In the genomic region with DNA sequence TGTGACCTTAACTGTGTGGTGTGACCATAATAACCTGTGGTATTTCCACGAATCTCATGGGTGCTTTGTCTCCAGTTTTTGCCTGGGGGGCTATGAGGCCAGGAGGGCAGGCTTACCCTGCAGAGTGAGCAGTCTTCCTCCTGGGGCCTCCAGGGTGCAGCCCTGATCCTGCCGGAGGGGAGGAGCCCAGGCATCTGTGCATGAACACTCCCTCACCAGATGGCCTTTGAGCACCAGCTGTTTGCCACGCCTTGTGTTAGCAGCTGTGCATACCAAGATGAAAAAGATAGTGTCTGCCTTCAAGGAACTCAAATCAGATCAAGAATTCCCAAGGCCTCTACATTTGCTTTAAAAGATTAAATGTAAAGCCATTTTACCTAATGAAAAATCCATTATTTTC, we compare ENCODE assay signal across 9 cellular contexts.
A peak's percentile ranks its signal among the peaks of the same experiment; 100 is the strongest.
DNase-seq lines count a peak whose midpoint lies in the region; ATAC-seq, FAIRE-seq and TF ChIP-seq lines count a peak whose summit lies in the region.
"Had no signal": no experiment of that assay in that cellular context is flagged by ENCODE, and none has a peak within 500 bp of the region (broad histone marks: within the 10 kb centered on the region; RNA-seq: fewer than 3 reads in every experiment).

No MANE protein-coding gene starts in this region.

- H2BK15ac ChIP-seq in IMR-90 (ENCODE audit: low read depth, low read length), result no peak overlapping the region

- no TSS peak for BruUV-seq in IMR-90 (replicated peaks; lab: Mats Ljungman, UMichigan)

- WGBS in IMR-90 (ENCODE audit: extremely low coverage in 2 of 2, insufficient read length in 1 of 2), 2 experiments, result 17% methylated on average over 1 of the region's 3 CpGs; no CpG with 5 or more reads in 1 of the 2 experiments
- 73 to 76% methylated on average over 3 of the region's 3 CpGs for WGBS in aorta, 2 donors

- no peak for DNase-seq in activated CD4-positive, alpha-beta T cell treated with anti-CD3 and anti-CD28 coated beads, Interleukin-2, amount 10 ng/mL, durations not matched to agents 24 days and 14 days
- no peak for DNase-seq in activated CD4-positive, alpha-beta T cell treated with anti-CD3 and anti-CD28 coated beads, Interleukin-2, amount 50 U/mL, for 48 hours
- DNase-seq in IMR-90 (peak; percentile 57), keratinocyte (ENCODE audit: low read depth, low spot score) (peak; percentile 54), NCI-H128 (lab: John Stamatoyannopoulos, UW; ENCODE audit: unreplicated experiment) (no peak), aorta (no peak)
- no peak for DNase-seq in activated CD8-positive, alpha-beta T cell treated with anti-CD3 and anti-CD28 coated beads, Interleukin-2, amount 10 ng/mL, durations not matched to agents 7 days and 5 days
- DNase-seq in stimulated activated CD4-positive, alpha-beta T cell treated with anti-CD3 and anti-CD28 coated beads, Interleukin-2, amount 100 ng/mL, for 48 hours, result no peak

- intact Hi-C loops in activated CD4-positive, alpha-beta T cell treated with anti-CD3 and anti-CD28 coated beads, Interleukin-2, amount 10 ng/mL, durations not matched to agents 24 days and 14 days (cut with micrococcal nuclease), result no loop called here
- intact Hi-C loops in IMR-90 (cut with micrococcal nuclease), result no loop called here
- intact Hi-C loops in aorta (cut with DNase I), result no loop called here

- H3K27ac ChIP-seq in IMR-90 (ENCODE audit: insufficient read depth, low read length) (no peak overlapping the region), keratinocyte (ENCODE audit: control insufficient read depth, insufficient read depth, low read length) (peak overlapping the region; percentile 16), aorta (ENCODE audit: low read depth in 1 of 2, low read length in 2 of 2) (no peak overlapping the region)

- POLR2A ChIA-PET in IMR-90 (lab: Charles Lee; ENCODE audit: unreplicated experiment), result no interaction called here
- POLR2A ChIA-PET in activated CD8-positive, alpha-beta T cell treated with anti-CD3 and anti-CD28 coated beads, Interleukin-2, amount 10 ng/mL, durations not matched to agents 7 days and 5 days (lab: Charles Lee), result interaction anchor here (1.9 kb wide), 1 partner anchor 29 kb away, joined by 6 read pairs; no protein-coding TSS in a partner anchor

- H4K8ac ChIP-seq in IMR-90 (ENCODE audit: low read depth in 2 of 2, low read length in 2 of 2), result no peak overlapping the region

- FAIRE-seq in keratinocyte (lab: Jason Lieb, UNC), result peak; percentile 76
- FAIRE-seq: islet of Langerhans had no signal

- no peak overlapping the region for H2BK120ac ChIP-seq in IMR-90 (ENCODE audit: low read depth, low read length)

- peaks cover 78% of the 10 kb centered on the region for H3K79me2 ChIP-seq in keratinocyte (ENCODE audit: control insufficient read depth, insufficient read depth, low read length)

- no peak for TF ChIP-seq RAD21 in IMR-90 (IDR thresholded peaks at IDR 0.05; ENCODE audit: low read length)

- H3K4me1 ChIP-seq in IMR-90 (ENCODE audit: control insufficient read depth, insufficient read depth, low read length), result peaks cover 14% of the 10 kb centered on the region
- H3K4me1 ChIP-seq in keratinocyte (ENCODE audit: control insufficient read depth, extremely low read depth, insufficient read depth, low read length), result peaks cover 56% of the 10 kb centered on the region
- H3K4me1 ChIP-seq in aorta (ENCODE audit: control insufficient read depth in 1 of 2, insufficient read depth in 2 of 2, low read length in 2 of 2), result peaks cover 2 to 3% of the 10 kb centered on the region in 2 donors

- H3K27me3 Mint-ChIP-seq in activated CD4-positive, alpha-beta T cell treated with anti-CD3 and anti-CD28 coated beads, Interleukin-2, amount 10 ng/mL, durations not matched to agents 24 days and 14 days, result no peaks in the 10 kb centered on the region
- no peaks in the 10 kb centered on the region for H3K27me3 Mint-ChIP-seq in activated CD8-positive, alpha-beta T cell treated with anti-CD3 and anti-CD28 coated beads, Interleukin-2, amount 10 ng/mL, durations not matched to agents 7 days and 5 days (ENCODE audit: low read depth)

- CTCF ChIA-PET in IMR-90 (lab: Yijun Ruan, JAX), result interaction anchor here (0.5 to 0.6 kb wide), 2 partner anchors 17 to 22 kb away, joined by 3 read pairs; no protein-coding TSS in a partner anchor
- CTCF ChIA-PET in activated CD8-positive, alpha-beta T cell treated with anti-CD3 and anti-CD28 coated beads, Interleukin-2, amount 10 ng/mL, durations not matched to agents 7 days and 5 days (lab: Charles Lee), result interaction anchor here (1.0 to 2.8 kb wide), 3 partner anchors 22 to 84 kb away, joined by 3 to 10 read pairs (median 8); no protein-coding TSS in a partner anchor

- no peak overlapping the region for H3K18ac ChIP-seq in IMR-90 (ENCODE audit: low read depth, low read length)

- in situ Hi-C loops in IMR-90 (cut with MboI; ENCODE audit: low sequenced_read_pairs), result no loop called here

- peaks cover 25 to 80% of the 10 kb centered on the region in 2 experiments for H3K79me1 ChIP-seq in IMR-90 (ENCODE audit: low read depth in 1 of 2, low read length in 2 of 2)

- H3K9me1 ChIP-seq in IMR-90 (ENCODE audit: insufficient read depth, low read length) (peaks cover 24% of the 10 kb centered on the region), keratinocyte (ENCODE audit: control insufficient read depth, extremely low read depth, insufficient read depth, low read length) (peaks cover 12% of the 10 kb centered on the region)

- no peak overlapping the region for H4K5ac ChIP-seq in IMR-90 (ENCODE audit: low read depth, low read length)

- H4K91ac ChIP-seq in IMR-90 (ENCODE audit: insufficient read depth, low read depth, low read length), result no peak overlapping the region

- H3K4me3 ChIP-seq in IMR-90 (ENCODE audit: insufficient read depth, low read depth, low read length) (no peak overlapping the region), keratinocyte (ENCODE audit: control insufficient read depth in 2 of 3, extremely low read depth in 1 of 3, insufficient read depth in 2 of 3, low read depth in 1 of 3, low read length in 3 of 3) (no peak overlapping the region), aorta (ENCODE audit: low read length in 2 of 2) (no peak overlapping the region)

- H3K9ac ChIP-seq in IMR-90 (ENCODE audit: low read depth, low read length) (no peak overlapping the region), keratinocyte (ENCODE audit: control insufficient read depth, extremely low read depth, insufficient read depth, low read length) (no peak overlapping the region)

- no peaks in the 10 kb centered on the region for H3K9me3 Mint-ChIP-seq in activated CD4-positive, alpha-beta T cell treated with anti-CD3 and anti-CD28 coated beads, Interleukin-2, amount 10 ng/mL, durations not matched to agents 24 days and 14 days
- no peaks in the 10 kb centered on the region for H3K9me3 Mint-ChIP-seq in activated CD8-positive, alpha-beta T cell treated with anti-CD3 and anti-CD28 coated beads, Interleukin-2, amount 10 ng/mL, durations not matched to agents 7 days and 5 days (ENCODE audit: insufficient read depth)

- H3K27me3 ChIP-seq in IMR-90 (ENCODE audit: control insufficient read depth, insufficient read depth, low read length), result no peaks in the 10 kb centered on the region
- no peaks in the 10 kb centered on the region for H3K27me3 ChIP-seq in keratinocyte (ENCODE audit: control insufficient read depth, extremely low read depth, insufficient read depth, low read length)
- H3K27me3 ChIP-seq in aorta (ENCODE audit: control insufficient read depth in 1 of 2, insufficient read depth in 2 of 2, low read length in 1 of 2), result no peaks in the 10 kb centered on the region

- no peak overlapping the region for H3K4me3 Mint-ChIP-seq in activated CD4-positive, alpha-beta T cell treated with anti-CD3 and anti-CD28 coated beads, Interleukin-2, amount 10 ng/mL, durations not matched to agents 24 days and 14 days
- no peak overlapping the region for H3K4me3 Mint-ChIP-seq in activated CD8-positive, alpha-beta T cell treated with anti-CD3 and anti-CD28 coated beads, Interleukin-2, amount 10 ng/mL, durations not matched to agents 7 days and 5 days

- H3K4me1 Mint-ChIP-seq in activated CD4-positive, alpha-beta T cell treated with anti-CD3 and anti-CD28 coated beads, Interleukin-2, amount 10 ng/mL, durations not matched to agents 24 days and 14 days, result peaks cover 27% of the 10 kb centered on the region
- H3K4me1 Mint-ChIP-seq in activated CD8-positive, alpha-beta T cell treated with anti-CD3 and anti-CD28 coated beads, Interleukin-2, amount 10 ng/mL, durations not matched to agents 7 days and 5 days (ENCODE audit: low read depth), result peaks cover 35% of the 10 kb centered on the region

- TF ChIP-seq CTCF in IMR-90 (conservative IDR thresholded peaks at IDR 0.05; ENCODE audit: low read depth, low read length) (no peak), keratinocyte (optimal IDR thresholded peaks at IDR 0.05 in 1 of 3, IDR thresholded peaks at IDR 0.05 in 1 of 3, conservative IDR thresholded peaks at IDR 0.05 in 1 of 3; ENCODE audit: extremely low read depth in 1 of 3, insufficient read depth in 2 of 3, low read length in 3 of 3) (peak; percentile 12 to 16 (median 15))

- dilution Hi-C loops in IMR-90 (cut with HindIII; ENCODE audit: low sequenced_read_pairs, unreplicated experiment), result no loop called here
- dilution Hi-C loops in keratinocyte (cut with MboI; ENCODE audit: extremely low pct_ligation_motif_present, low sequenced_read_pairs), result no loop called here

- peaks cover 47% of the 10 kb centered on the region for H3K36me3 Mint-ChIP-seq in activated CD4-positive, alpha-beta T cell treated with anti-CD3 and anti-CD28 coated beads, Interleukin-2, amount 10 ng/mL, durations not matched to agents 24 days and 14 days (ENCODE audit: low read depth)
- peaks cover 49% of the 10 kb centered on the region for H3K36me3 Mint-ChIP-seq in activated CD8-positive, alpha-beta T cell treated with anti-CD3 and anti-CD28 coated beads, Interleukin-2, amount 10 ng/mL, durations not matched to agents 7 days and 5 days (ENCODE audit: low read depth)

- H2AK5ac ChIP-seq in IMR-90 (ENCODE audit: low read depth, low read length), result no peak overlapping the region

- ATAC-seq in IMR-90 (ENCODE audit: low read depth), result peak; percentile 48; the same call in 1 of the 2 replicates
- ATAC-seq in activated CD8-positive, alpha-beta T cell treated with anti-CD3 and anti-CD28 coated beads, Interleukin-2, amount 10 ng/mL, durations not matched to agents 7 days and 5 days, result peak; percentile 41
- ATAC-seq in aorta (ENCODE audit: low FRiP score), result no peak

- H3K14ac ChIP-seq in IMR-90 (replicated peaks; ENCODE audit: low read depth, low read length), result no peak overlapping the region

- no peak overlapping the region for H3K56ac ChIP-seq in IMR-90 (ENCODE audit: extremely low read depth, insufficient read depth, low read length)

- H2BK20ac ChIP-seq in IMR-90 (ENCODE audit: low read depth, low read length), result no peak overlapping the region

- H2AK9ac ChIP-seq in IMR-90 (replicated peaks; ENCODE audit: low read depth, low read length, poor library complexity), result no peak overlapping the region

- H2BK5ac ChIP-seq in IMR-90 (ENCODE audit: low read depth, low read length, poor library complexity, severe bottlenecking), result no peak overlapping the region

- H3K9me3 ChIP-seq in IMR-90 (ENCODE audit: control insufficient read depth, insufficient read depth, low read length), result no peaks in the 10 kb centered on the region
- H3K9me3 ChIP-seq in keratinocyte (ENCODE audit: control insufficient read depth, low read depth, low read length), result no peaks in the 10 kb centered on the region
- H3K9me3 ChIP-seq in aorta (ENCODE audit: control insufficient read depth, low read length), result no peaks in the 10 kb centered on the region

- H3K4me2 ChIP-seq in IMR-90 (ENCODE audit: low read depth, low read length) (no peak overlapping the region), keratinocyte (ENCODE audit: control insufficient read depth, extremely low read depth, insufficient read depth, low read depth, low read length) (peak overlapping the region; percentile 50)

- H3K36me3 ChIP-seq in IMR-90 (ENCODE audit: control insufficient read depth, insufficient read depth, low read length), result peaks cover 4% of the 10 kb centered on the region; the same call in 1 of the 2 replicates
- H3K36me3 ChIP-seq in keratinocyte (ENCODE audit: control insufficient read depth in 2 of 2, extremely low read depth in 1 of 2, insufficient read depth in 2 of 2, low read length in 2 of 2), result peaks cover 17 to 30% of the 10 kb centered on the region in 2 experiments
- H3K36me3 ChIP-seq in aorta (ENCODE audit: control insufficient read depth in 1 of 2, insufficient read depth in 2 of 2, low read length in 1 of 2), result no peaks in the 10 kb centered on the region

- H3K4ac ChIP-seq in IMR-90 (ENCODE audit: low read depth, low read length), result no peak overlapping the region

- H4K20me1 ChIP-seq in IMR-90 (ENCODE audit: insufficient read depth, low read length) (peaks cover 42% of the 10 kb centered on the region), keratinocyte (ENCODE audit: control insufficient read depth, extremely low read depth, insufficient read depth, low read length) (peaks cover 23% of the 10 kb centered on the region)

- TF ChIP-seq POLR2A in IMR-90 (IDR thresholded peaks at IDR 0.05; ENCODE audit: low read depth, low read length), result no peak

- peak overlapping the region; percentile 49 for H3K27ac Mint-ChIP-seq in activated CD4-positive, alpha-beta T cell treated with anti-CD3 and anti-CD28 coated beads, Interleukin-2, amount 10 ng/mL, durations not matched to agents 24 days and 14 days
- H3K27ac Mint-ChIP-seq in activated CD8-positive, alpha-beta T cell treated with anti-CD3 and anti-CD28 coated beads, Interleukin-2, amount 10 ng/mL, durations not matched to agents 7 days and 5 days, result peak overlapping the region; percentile 9

- no peak overlapping the region for H3K23ac ChIP-seq in IMR-90 (ENCODE audit: low read depth, low read length)

- H2AFZ ChIP-seq in IMR-90 (replicated peaks; ENCODE audit: low read length, poor library complexity) (no peak overlapping the region), keratinocyte (ENCODE audit: control insufficient read depth, low read length) (no peak overlapping the region)

Comparison
In these comparisons a context has a peak if more than half of its experiments do, and no peak if none do; other contexts are left out.
1. DNase-seq: peak in IMR-90 (single experiment) and keratinocyte (single experiment); none in activated CD4-positive, alpha-beta T cell treated with anti-CD3 and anti-CD28 coated beads, Interleukin-2, amount 10 ng/mL, durations not matched to agents 24 days and 14 days (single experiment), activated CD4-positive, alpha-beta T cell treated with anti-CD3 and anti-CD28 coated beads, Interleukin-2, amount 50 U/mL, for 48 hours (0 of 2), activated CD8-positive, alpha-beta T cell treated with anti-CD3 and anti-CD28 coated beads, Interleukin-2, amount 10 ng/mL, durations not matched to agents 7 days and 5 days (single experiment), NCI-H128 (single experiment), aorta (0 of 2) and stimulated activated CD4-positive, alpha-beta T cell treated with anti-CD3 and anti-CD28 coated beads, Interleukin-2, amount 100 ng/mL, for 48 hours (0 of 2).